ENCODE assay signal across 8 cellular contexts in the genomic region with DNA sequence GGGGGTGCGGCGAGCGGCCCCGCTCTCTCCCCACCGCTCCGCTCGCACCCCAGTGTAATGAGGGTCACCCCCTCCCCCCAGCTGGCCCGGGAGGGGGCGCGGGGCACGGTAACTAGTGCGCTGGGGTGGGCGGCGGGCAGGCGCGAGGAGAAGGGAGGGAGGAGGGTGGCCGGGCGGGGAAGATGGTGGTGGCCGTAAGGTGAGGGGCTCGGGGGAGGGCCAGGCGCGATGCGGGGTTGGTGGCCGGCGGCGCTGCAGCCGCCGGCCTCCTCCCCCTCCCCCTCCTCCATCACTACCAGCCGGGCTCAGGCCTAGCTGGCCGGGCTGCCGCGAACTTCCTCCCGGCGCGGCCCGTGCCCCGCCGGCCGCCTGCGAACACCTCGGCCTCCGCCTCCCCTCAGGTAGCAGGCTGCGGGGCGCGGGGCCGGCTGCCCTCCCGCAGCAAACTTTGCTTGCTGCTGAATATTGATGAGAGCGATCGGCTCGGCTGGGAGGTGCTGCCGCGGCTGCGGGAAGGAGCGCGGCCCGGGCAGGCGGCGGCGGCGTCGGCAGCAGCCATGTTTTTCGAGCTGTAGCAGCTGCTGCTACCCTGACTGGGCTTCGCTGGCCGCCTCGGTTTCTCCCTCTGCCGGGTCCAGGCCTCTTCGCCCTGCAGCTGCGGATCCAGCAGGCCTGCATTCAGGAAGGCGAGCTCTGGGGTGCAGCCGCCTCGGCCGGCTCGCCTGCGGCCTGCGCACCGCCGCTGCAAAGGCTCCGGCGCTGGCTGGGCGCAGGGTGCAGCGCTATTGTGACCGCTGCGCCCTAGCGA. TPM values are rescaled to one million over a fixed set of nuclear protein-coding genes. Genes with fewer than 3 reads are reported as not detected.
DNase-seq lines count a peak whose midpoint lies in the region; ATAC-seq, FAIRE-seq and TF ChIP-seq lines count a peak whose summit lies in the region.

No MANE protein-coding gene starts in this region.

- intact Hi-C loops in mammary epithelial cell (cut with micrococcal nuclease) = loop anchor here (5.0 kb wide), 1 partner anchor 318 kb away; no protein-coding TSS in a partner anchor

- DNase-seq in CMK (ENCODE audit: low read depth) (peak; percentile 15), HL-60 (ENCODE audit: low read depth in 1 of 2, low spot score in 1 of 2) (peak; percentile 41 to 42), T1000 (lab: John Stamatoyannopoulos, UW) (peak; percentile 33), mammary epithelial cell (peak; percentile 54), keratinocyte (ENCODE audit: low read depth, low spot score) (no peak), cerebellar nuclear complex (lab: John Stamatoyannopoulos, UW) (no peak)
- peak; percentile 50 for DNase-seq in stimulated activated CD4-positive, alpha-beta T cell treated with anti-CD3 and anti-CD28 coated beads, Interleukin-15, amount 100 ng/mL, for 24 hours

- H3K79me2 ChIP-seq in mammary epithelial cell (ENCODE audit: insufficient read depth, low read length) (peaks cover 50% of the 10 kb centered on the region), keratinocyte (ENCODE audit: control insufficient read depth, insufficient read depth, low read length) (peaks cover 43% of the 10 kb centered on the region)

- H3K9ac ChIP-seq in mammary epithelial cell (ENCODE audit: insufficient read depth, low read length) (peak overlapping the region; percentile 63), keratinocyte (ENCODE audit: control insufficient read depth, extremely low read depth, insufficient read depth, low read length) (peak overlapping the region; percentile 85)

- in situ Hi-C loops in mammary epithelial cell (cut with MboI; ENCODE audit: low sequenced_read_pairs in 2 of 2) = no loop called here

- H2AFZ ChIP-seq in mammary epithelial cell (ENCODE audit: low read depth, low read length) (peak overlapping the region; percentile 95), keratinocyte (ENCODE audit: control insufficient read depth, low read length) (peak overlapping the region; percentile 80)

- FAIRE-seq in keratinocyte (lab: Jason Lieb, UNC) = no peak

- H3K27ac ChIP-seq in HL-60 (replicated peaks) (peak overlapping the region; percentile 83), mammary epithelial cell (ENCODE audit: insufficient read depth, low read depth, low read length) (peak overlapping the region; percentile 63), keratinocyte (ENCODE audit: control insufficient read depth, insufficient read depth, low read length) (peak overlapping the region; percentile 70)

- WGBS in mammary epithelial cell (ENCODE audit: low coverage, missing lambda C conversion rate) = under 1% methylated on average over 19 of the region's 84 CpGs

- no TSS peak for BruUV-seq in mammary epithelial cell (replicated peaks; lab: Mats Ljungman, UMichigan)

- ATAC-seq in GM19467 (IDR thresholded peaks at IDR 0.05; ENCODE audit: unreplicated experiment) = peak; percentile 25

- H3K9me3 ChIP-seq in mammary epithelial cell (replicated peaks; ENCODE audit: insufficient read depth, low read length) = no peaks in the 10 kb centered on the region
- no peaks in the 10 kb centered on the region for H3K9me3 ChIP-seq in keratinocyte (ENCODE audit: control insufficient read depth, low read depth, low read length)

- H3K4me1 ChIP-seq in mammary epithelial cell (ENCODE audit: insufficient read depth, low read length) (peaks cover 28% of the 10 kb centered on the region), keratinocyte (ENCODE audit: control insufficient read depth, extremely low read depth, insufficient read depth, low read length) (peaks cover 33% of the 10 kb centered on the region)

- dilution Hi-C loops in mammary epithelial cell (cut with HindIII; ENCODE audit: low sequenced_read_pairs) = no loop called here
- dilution Hi-C loops in keratinocyte (cut with MboI; ENCODE audit: extremely low pct_ligation_motif_present, low sequenced_read_pairs) = no loop called here

- no peaks in the 10 kb centered on the region for H3K9me1 ChIP-seq in keratinocyte (ENCODE audit: control insufficient read depth, extremely low read depth, insufficient read depth, low read length)

- TF ChIP-seq CTCF in HL-60 (IDR thresholded peaks at IDR 0.05; ENCODE audit: insufficient read depth, low read length) (no peak), mammary epithelial cell (conservative IDR thresholded peaks at IDR 0.05 in 1 of 2, IDR thresholded peaks at IDR 0.05 in 1 of 2; ENCODE audit: extremely low read depth in 1 of 2, insufficient read depth in 1 of 2, low read depth in 1 of 2, low read length in 2 of 2) (no peak), keratinocyte (optimal IDR thresholded peaks at IDR 0.05 in 1 of 3, IDR thresholded peaks at IDR 0.05 in 1 of 3, conservative IDR thresholded peaks at IDR 0.05 in 1 of 3; ENCODE audit: extremely low read depth in 1 of 3, insufficient read depth in 2 of 3, low read length in 3 of 3) (no peak)

- H3K4me3 ChIP-seq in HL-60 (replicated peaks; ENCODE audit: insufficient read depth, low read length) = peak overlapping the region; percentile 64
- H3K4me3 ChIP-seq in mammary epithelial cell (replicated peaks in 1 of 3; ENCODE audit: insufficient read depth in 1 of 3, low read depth in 2 of 3, low read length in 3 of 3) = peak overlapping the region; percentile 67 to 69 (median 69)
- H3K4me3 ChIP-seq in keratinocyte (ENCODE audit: control insufficient read depth in 2 of 3, extremely low read depth in 1 of 3, insufficient read depth in 2 of 3, low read depth in 1 of 3, low read length in 3 of 3) = peak overlapping the region; percentile 49 to 88 (median 72)

- CTCF ChIA-PET in mammary epithelial cell (lab: Charles Lee; ENCODE audit: low non-redundant PET) = no interaction called here

- H3K4me2 ChIP-seq in mammary epithelial cell (ENCODE audit: insufficient read depth, low read depth, low read length) = peak overlapping the region; percentile 85
- peak overlapping the region; percentile 100 for H3K4me2 ChIP-seq in keratinocyte (ENCODE audit: control insufficient read depth, extremely low read depth, insufficient read depth, low read depth, low read length)

- no peaks in the 10 kb centered on the region for H3K27me3 ChIP-seq in HL-60 (ENCODE audit: insufficient read depth, poor library complexity, severe bottlenecking)
- no peaks in the 10 kb centered on the region for H3K27me3 ChIP-seq in mammary epithelial cell (ENCODE audit: insufficient read depth, low read length)
- H3K27me3 ChIP-seq in keratinocyte (ENCODE audit: control insufficient read depth, extremely low read depth, insufficient read depth, low read length) = no peaks in the 10 kb centered on the region

- H4K20me1 ChIP-seq in mammary epithelial cell (ENCODE audit: insufficient read depth, low read length) = no peaks in the 10 kb centered on the region
- H4K20me1 ChIP-seq in keratinocyte (ENCODE audit: control insufficient read depth, extremely low read depth, insufficient read depth, low read length) = no peaks in the 10 kb centered on the region

- peaks cover 6% of the 10 kb centered on the region for H3K36me3 ChIP-seq in mammary epithelial cell (ENCODE audit: insufficient read depth, low read length)
- peaks cover 3 to 8% of the 10 kb centered on the region in 2 experiments for H3K36me3 ChIP-seq in keratinocyte (ENCODE audit: control insufficient read depth in 2 of 2, extremely low read depth in 1 of 2, insufficient read depth in 2 of 2, low read length in 2 of 2)

RNA-seq across cellular contexts. Expression of a gene that starts 0.5 kb away (rescaled TPM):
- total RNA-seq in mammary epithelial cell = 10 to 100 TPM; 53.0 to 55.7 TPM
- 12.3 TPM for polyA plus RNA-seq in mammary epithelial cell
- 115 TPM for polyA minus RNA-seq in mammary epithelial cell
- 8.6 to 14.0 TPM (median 13.6 TPM) in 3 replicates for polyA plus RNA-seq in keratinocyte
- polyA plus RNA-seq in keratinocyte (2011; ENCODE audit: low read depth) = 13.1 TPM
- 7.4 and 11.0 TPM in 2 replicates for polyA plus RNA-seq in keratinocyte (2011; cell fraction: cytosol; rRNA removed)
- polyA plus RNA-seq in keratinocyte (2011; cell fraction: nucleus; rRNA removed) = 23.9 and 25.9 TPM in 2 replicates
- 7.3 and 14.7 TPM in 2 replicates for polyA plus RNA-seq in keratinocyte (2012; ENCODE audit: low replicate concordance)
- polyA minus RNA-seq in keratinocyte = 30.1 to 48.0 TPM (median 33.7 TPM) in 3 replicates
- 26.1 TPM for polyA minus RNA-seq in keratinocyte (2011; cell fraction: cytosol; rRNA and poly(A)+ RNA removed)
- polyA minus RNA-seq in keratinocyte (2011; cell fraction: nucleus; rRNA and poly(A)+ RNA removed) = 45.4 and 80.7 TPM in 2 replicates

RNA-seq across cellular contexts. Expression of a gene that starts 47.3 kb away (rescaled TPM):
- total RNA-seq in mammary epithelial cell = 1 to 10 TPM in 1 of 2 donors, under 1 TPM in 1; 0.61 to 1.3 TPM
- polyA plus RNA-seq in mammary epithelial cell (0.97 TPM), keratinocyte (0.62 to 2.2 TPM (median 0.79 TPM) in 3 replicates)
- polyA minus RNA-seq in mammary epithelial cell (2.1 TPM), keratinocyte (0.70 to 4.9 TPM (median 1.4 TPM) in 3 replicates)
- polyA plus RNA-seq in keratinocyte (2011; ENCODE audit: low read depth) = not detected
- polyA plus RNA-seq in keratinocyte (2011; cell fraction: cytosol; rRNA removed) = 0.36 and 1.0 TPM in 2 replicates
- 3.0 and 3.1 TPM in 2 replicates for polyA plus RNA-seq in keratinocyte (2011; cell fraction: nucleus; rRNA removed)
- polyA plus RNA-seq in keratinocyte (2012; ENCODE audit: low replicate concordance) = 0.51 and 2.8 TPM in 2 replicates
- polyA minus RNA-seq in keratinocyte (2011; cell fraction: cytosol; rRNA and poly(A)+ RNA removed) = 4.8 TPM
- 1.2 and 1.8 TPM in 2 replicates for polyA minus RNA-seq in keratinocyte (2011; cell fraction: nucleus; rRNA and poly(A)+ RNA removed)

Comparison
In these comparisons a context has a peak if more than half of its experiments do, and no peak if none do; other contexts are left out.
1. DNase-seq: peak in CMK (single experiment), HL-60 (2 of 2), T1000 (single experiment), mammary epithelial cell (single experiment) and stimulated activated CD4-positive, alpha-beta T cell treated with anti-CD3 and anti-CD28 coated beads, Interleukin-15, amount 100 ng/mL, for 24 hours (single experiment); none in keratinocyte (single experiment) and cerebellar nuclear complex (0 of 2).
2. Peak in every context shown above with its lines, with median percentiles within 50 percentile points of each other: H3K27ac ChIP-seq and H3K4me3 ChIP-seq.